In genomic region chr2:211045025-211045424, GRCh38 we compare ENCODE assay signal across 18 cellular contexts.
DNase-seq lines count a peak whose midpoint lies in the region; ATAC-seq lines count a peak whose summit lies in the region.
"Had no signal": no experiment of that assay in that cellular context is flagged by ENCODE, and none has a peak within 500 bp of the region (broad histone marks: within the 10 kb centered on the region; RNA-seq: fewer than 3 reads in every experiment).

No MANE protein-coding gene starts in this region.

- DNase-seq in NCI-H1105 treated with DMSO at 0.1 percent for 48 hours (lab: John Stamatoyannopoulos, UW): peak; percentile 43
- DNase-seq in NCI-H1105 (lab: John Stamatoyannopoulos, UW): no peak
- peak; percentile 28 for DNase-seq in DMS153 treated with DMSO at 0.1 percent for 48 hours (lab: John Stamatoyannopoulos, UW; ENCODE audit: unreplicated experiment)
- DNase-seq in NCI-H748 (lab: John Stamatoyannopoulos, UW; ENCODE audit: unreplicated experiment): peak; percentile 67
- no peak for DNase-seq in left lobe of liver (ENCODE audit: low spot score)
- DNase-seq in NCI-H82 treated with DMSO at 0.1 percent for 48 hours (lab: John Stamatoyannopoulos, UW; ENCODE audit: unreplicated experiment): no peak
- DNase-seq in ACHN: no peak
- DNase-seq: 8988T, DMS79, GM23248, KG1, NCI-H1092 treated with DMSO at 0.1 percent for 48 hours, NCI-H2107, NCI-H524 treated with DMSO at 0.1 percent for 48 hours, T-helper 2 cell had no signal

- ATAC-seq in left lobe of liver (peak; percentile 61), HG03442 (IDR thresholded peaks at IDR 0.05; ENCODE audit: unreplicated experiment) (no peak)
- ATAC-seq: Panc1, Right ventricle myocardium inferior had no signal

- in situ Hi-C loops in ACHN (cut with HindIII; ENCODE audit: low pct_ligation_motif_present, low pct_unique_long_range_greater_than_20kb, low sequenced_read_pairs): no loop called here

Comparison
In these comparisons a context has a peak if more than half of its experiments do, and no peak if none do; other contexts are left out.
1. DNase-seq: peak in NCI-H1105 treated with DMSO at 0.1 percent for 48 hours (single experiment), DMS153 treated with DMSO at 0.1 percent for 48 hours (single experiment) and NCI-H748 (single experiment); none in NCI-H1105 (single experiment), left lobe of liver (single experiment), NCI-H82 treated with DMSO at 0.1 percent for 48 hours (single experiment) and ACHN (single experiment).